In genomic region chr17:12859520-12859919, GRCh38 we compare ENCODE assay signal across 18 cellular contexts.
DNase-seq lines count a peak whose midpoint lies in the region; ATAC-seq and TF ChIP-seq lines count a peak whose summit lies in the region.
"Had no signal": no experiment of that assay in that cellular context is flagged by ENCODE, and none has a peak within 500 bp of the region (broad histone marks: within the 10 kb centered on the region; RNA-seq: fewer than 3 reads in every experiment).

No MANE protein-coding gene starts in this region.

- intact Hi-C loops in left colon (cut with DNase I, micrococcal nuclease), result no loop called here

- ATAC-seq in HG02852 (IDR thresholded peaks at IDR 0.05; ENCODE audit: unreplicated experiment), result peak; percentile 76
- ATAC-seq in left colon, result no peak
- ATAC-seq: HepG2 had no signal

- no peak overlapping the region for H3K4me3 ChIP-seq in fibroblast of mammary gland (ENCODE audit: control insufficient read depth, low read depth, low read length)
- H3K4me3 ChIP-seq: ascending aorta, SJCRH30 had no signal

- in situ Hi-C loops in KBM-7 (cut with MboI; ENCODE audit: low pct_unique_long_range_greater_than_20kb, low sequenced_read_pairs), result no loop called here

- TF ChIP-seq CTCF in GM10266 (IDR thresholded peaks at IDR 0.05; ENCODE audit: control insufficient read depth, insufficient read depth, low read depth, missing control alignments) (no peak), fibroblast of mammary gland (conservative IDR thresholded peaks at IDR 0.05; ENCODE audit: control insufficient read depth, insufficient read depth, low read depth, low read length) (no peak)

- DNase-seq in GM10266 (ENCODE audit: extremely low spot score), result peak; percentile 15
- peak; percentile 16 for DNase-seq in KBM-7
- peak; percentile 28 for DNase-seq in fibroblast of mammary gland (ENCODE audit: low read depth)
- no peak for DNase-seq in globus pallidus (ENCODE audit: low spot score)
- DNase-seq in mesenteric fat pad (ENCODE audit: low spot score), result no peak
- DNase-seq in left colon, result no peak
- DNase-seq in iPS-NIHi11 (ENCODE audit: low spot score), result no peak
- DNase-seq: activated CD4-positive, alpha-beta T cell treated with anti-CD3 and anti-CD28 coated beads for 1 hour; activated gamma-delta T cell treated with Interleukin-2 at 50 U/mL for 16 hours; dermis blood vessel endothelial cell; MV-4-11; NCI-H2029; NCI-H510A treated with DMSO at 0.1 percent for 48 hours; SJCRH30; substantia nigra had no signal

Comparison
In these comparisons a context has a peak if more than half of its experiments do, and no peak if none do; other contexts are left out.
1. DNase-seq: peak in GM10266 (single experiment), KBM-7 (single experiment) and fibroblast of mammary gland (single experiment); none in globus pallidus (single experiment), mesenteric fat pad (single experiment), left colon (0 of 2) and iPS-NIHi11 (single experiment).